17 cellular contexts compared by ENCODE assay signal in genomic region chr13:103178986-103179695, GRCh38.
A peak's percentile ranks its signal among the peaks of the same experiment; 100 is the strongest.
DNase-seq lines count a peak whose midpoint lies in the region; ATAC-seq, FAIRE-seq and TF ChIP-seq lines count a peak whose summit lies in the region.
"Had no signal": no experiment of that assay in that cellular context is flagged by ENCODE, and none has a peak within 500 bp of the region (broad histone marks: within the 10 kb centered on the region; RNA-seq: fewer than 3 reads in every experiment).

No MANE protein-coding gene starts in this region.

- no peak for TF ChIP-seq RAD21 in HepG2 (CRISPR knock-in tag; IDR thresholded peaks at IDR 0.05)

- no peak overlapping the region for H3K4me2 ChIP-seq in HepG2 (ENCODE audit: low read depth, low read length)
- H3K4me2 ChIP-seq: GM23338 had no signal

- H3K4me3 ChIP-seq in GM12865 (ENCODE audit: low read depth, low read length) (no peak overlapping the region), sigmoid colon (no peak overlapping the region), HepG2 (replicated peaks in 1 of 3; ENCODE audit: insufficient read depth in 1 of 3, low read depth in 2 of 3, low read length in 3 of 3) (no peak overlapping the region)
- H3K4me3 ChIP-seq: GM23338 had no signal

- H3K36me3 Mint-ChIP-seq in type B pancreatic cell = no peaks in the 10 kb centered on the region

- TF ChIP-seq POLR2A in sigmoid colon (IDR thresholded peaks at IDR 0.05) (no peak), HepG2 (IDR thresholded peaks at IDR 0.05; ENCODE audit: insufficient read depth in 1 of 2, low read depth in 2 of 2, low read length in 2 of 2) (no peak)

- no peak overlapping the region for H3K9ac ChIP-seq in HepG2 (ENCODE audit: insufficient read depth, low read depth, low read length)

- ATAC-seq in HepG2 = no peak
- ATAC-seq: GM23338, HCT116, PC-3, Right ventricle myocardium inferior had no signal

- H3K27ac ChIP-seq in sigmoid colon (no peak overlapping the region), HepG2 (ENCODE audit: extremely low read length, insufficient read depth, low read length) (no peak overlapping the region)

- CTCF ChIA-PET in HepG2 (lab: Yijun Ruan, JAX; ENCODE audit: low intra/inter-chr PET ratio, low total read pairs) = no interaction called here

- no peaks in the 10 kb centered on the region for H3K27me3 Mint-ChIP-seq in type B pancreatic cell

- H3K9me3 ChIP-seq in sigmoid colon (no peaks in the 10 kb centered on the region), HepG2 (ENCODE audit: low read length) (no peaks in the 10 kb centered on the region)

- POLR2A ChIA-PET in HepG2 (lab: Yijun Ruan, JAX) = no interaction called here

- peak; percentile 47 for DNase-seq in GM12865 (ENCODE audit: low read depth)
- peak; percentile 78 for DNase-seq in NCI-H1694 treated with DMSO at 0.1 percent for 48 hours (lab: John Stamatoyannopoulos, UW)
- peak; percentile 8 for DNase-seq in RPMI7951 (ENCODE audit: low read depth)
- DNase-seq in type B pancreatic cell (ENCODE audit: extremely low spot score, unreplicated experiment) = no peak
- no peak for DNase-seq in dedifferentiated amniotic fluid mesenchymal stem cell (ENCODE audit: extremely low spot score)
- DNase-seq in sigmoid colon = no peak
- no peak for DNase-seq in HepG2 (ENCODE audit: low spot score)
- DNase-seq: Caco-2, DMS53, KBM-7, NCI-H1436 treated with DMSO at 0.1 percent for 48 hours, NCI-H2081 treated with DMSO at 0.1 percent for 48 hours, NCI-H345, PC-3 had no signal

- 78 to 84% methylated on average over 9 of the region's 9 CpGs for WGBS in sigmoid colon, 2 donors
- WGBS in HepG2 (ENCODE audit: low lambda C conversion rate) = 6% methylated on average over 9 of the region's 9 CpGs

- no peak overlapping the region for H2AFZ ChIP-seq in HepG2 (ENCODE audit: low read length)
- H2AFZ ChIP-seq: GM23338 had no signal

- intact Hi-C loops in sigmoid colon (cut with DNase I) (no loop called here), HepG2 (cut with micrococcal nuclease; ENCODE audit: unreplicated experiment) (no loop called here)

- H3K9me3 Mint-ChIP-seq in type B pancreatic cell = peaks cover 1% of the 10 kb centered on the region

- TF ChIP-seq EP300 in sigmoid colon (IDR thresholded peaks at IDR 0.05) = no peak
- TF ChIP-seq EP300 in HepG2 (IDR thresholded peaks at IDR 0.05; ENCODE audit: low read depth in 2 of 2, low read length in 2 of 2) = no peak
- no peak for TF ChIP-seq EP300 in HepG2 (CRISPR knock-in tag; IDR thresholded peaks at IDR 0.05; ENCODE audit: borderline replicate concordance)

- no peaks in the 10 kb centered on the region for H4K20me1 ChIP-seq in HepG2 (ENCODE audit: insufficient read depth, low read length)

- H3K27me3 ChIP-seq in sigmoid colon (no peaks in the 10 kb centered on the region), HepG2 (ENCODE audit: control insufficient read depth in 1 of 2, insufficient read depth in 2 of 2, low read length in 2 of 2) (no peaks in the 10 kb centered on the region)

- in situ Hi-C loops in HepG2 (cut with HindIII; ENCODE audit: extremely low pct_ligation_motif_present, low pct_unique_long_range_greater_than_20kb) = no loop called here

- BruUV-seq in HepG2 (replicated peaks; lab: Mats Ljungman, UMichigan) = no TSS peak

- H3K27ac Mint-ChIP-seq in type B pancreatic cell = no peak overlapping the region

- no peaks in the 10 kb centered on the region for H3K4me1 ChIP-seq in sigmoid colon
- no peaks in the 10 kb centered on the region for H3K4me1 ChIP-seq in HepG2 (ENCODE audit: insufficient read depth, low read length)
- H3K4me1 ChIP-seq: Caco-2 had no signal

- FAIRE-seq in HepG2 (lab: Jason Lieb, UNC) = no peak

- peaks cover 15% of the 10 kb centered on the region for H3K4me1 Mint-ChIP-seq in type B pancreatic cell (ENCODE audit: unreplicated experiment)

- H3K4me3 Mint-ChIP-seq in type B pancreatic cell = peak overlapping the region; percentile 35
- H3K4me3 Mint-ChIP-seq: GM23338 had no signal

- H3K36me3 ChIP-seq in sigmoid colon (no peaks in the 10 kb centered on the region), HepG2 (replicated peaks in 1 of 2; ENCODE audit: control insufficient read depth in 1 of 2, insufficient read depth in 2 of 2, low read length in 2 of 2) (no peaks in the 10 kb centered on the region)

- TF ChIP-seq CTCF in GM12865 (IDR thresholded peaks at IDR 0.05; ENCODE audit: insufficient read depth, low read depth, low read length, missing control alignments) (no peak), type B pancreatic cell (conservative IDR thresholded peaks at IDR 0.05) (no peak), sigmoid colon (IDR thresholded peaks at IDR 0.05) (no peak), HepG2 (CRISPR knock-in tag; IDR thresholded peaks at IDR 0.05) (no peak)

- no peaks in the 10 kb centered on the region for H3K79me2 ChIP-seq in HepG2 (ENCODE audit: insufficient read depth, low read length)

TF ChIP-seq in HepG2, 621 proteins besides CTCF, POLR2A, EP300 and RAD21:
- TF ChIP-seq NFATC3 (CRISPR knock-in tag; IDR thresholded peaks at IDR 0.05) (no peak), PPARG (CRISPR knock-in tag; conservative IDR thresholded peaks at IDR 0.05) (no peak), RFX3 (CRISPR knock-in tag; IDR thresholded peaks at IDR 0.05) (no peak), LBX2 (CRISPR knock-in tag; IDR thresholded peaks at IDR 0.05; ENCODE audit: borderline replicate concordance) (no peak), KDM5B (CRISPR knock-in tag; IDR thresholded peaks at IDR 0.05; ENCODE audit: borderline replicate concordance) (no peak), ZNF10 (CRISPR knock-in tag; IDR thresholded peaks at IDR 0.05; ENCODE audit: borderline replicate concordance, low read depth) (no peak), STAT6 (CRISPR knock-in tag; IDR thresholded peaks at IDR 0.05; ENCODE audit: borderline replicate concordance) (no peak), CAMTA2 (CRISPR knock-in tag; IDR thresholded peaks at IDR 0.05; ENCODE audit: borderline replicate concordance) (no peak), LCORL (IDR thresholded peaks at IDR 0.05) (no peak), LCORL (CRISPR knock-in tag; IDR thresholded peaks at IDR 0.05) (no peak), TIGD3 (CRISPR knock-in tag; IDR thresholded peaks at IDR 0.05; ENCODE audit: borderline replicate concordance) (no peak), ZNF343 (CRISPR knock-in tag; IDR thresholded peaks at IDR 0.05) (no peak), ZNF510 (CRISPR knock-in tag; IDR thresholded peaks at IDR 0.05; ENCODE audit: low read depth) (no peak), ZBTB20 (CRISPR knock-in tag; IDR thresholded peaks at IDR 0.05; ENCODE audit: borderline replicate concordance, low read depth) (no peak), MIXL1 (CRISPR knock-in tag; IDR thresholded peaks at IDR 0.05) (no peak), ZNF530 (CRISPR knock-in tag; IDR thresholded peaks at IDR 0.05; ENCODE audit: low read depth) (no peak), HCFC1 (IDR thresholded peaks at IDR 0.05; ENCODE audit: low read depth, low read length) (no peak), MAFG (CRISPR knock-in tag; IDR thresholded peaks at IDR 0.05) (no peak), DBP (CRISPR knock-in tag; IDR thresholded peaks at IDR 0.05; ENCODE audit: not compliant biosample characterization) (no peak), ZNF713 (CRISPR knock-in tag; IDR thresholded peaks at IDR 0.05) (no peak)

Comparison
In these comparisons a context has a peak if more than half of its experiments do, and no peak if none do; other contexts are left out.
1. DNase-seq: peak in GM12865 (single experiment), NCI-H1694 treated with DMSO at 0.1 percent for 48 hours (single experiment) and RPMI7951 (single experiment); none in type B pancreatic cell (single experiment), dedifferentiated amniotic fluid mesenchymal stem cell (single experiment), sigmoid colon (single experiment) and HepG2 (single experiment).